15 cellular contexts compared by ENCODE assay signal in the genomic region with DNA sequence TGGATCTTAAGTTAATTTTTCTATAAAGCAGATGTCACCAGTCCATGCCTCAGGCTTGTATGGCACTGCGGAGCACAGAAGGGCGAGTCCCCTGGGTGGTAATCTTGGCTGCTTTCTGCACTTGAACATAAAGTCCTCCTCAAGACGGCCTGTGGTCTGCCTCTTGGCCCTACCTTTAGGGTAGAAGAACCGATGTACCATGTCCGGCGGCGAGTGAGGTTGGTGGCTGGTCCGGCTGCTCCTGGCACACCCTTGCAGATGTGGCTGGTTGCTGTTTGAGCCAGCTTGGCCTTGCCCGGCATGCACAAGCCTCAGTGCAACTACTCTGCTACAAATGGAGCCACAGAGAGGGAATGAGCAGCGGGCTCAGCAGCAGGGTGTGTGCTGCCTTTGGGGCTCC. TPM values are rescaled to one million over a fixed set of nuclear protein-coding genes. Genes with fewer than 3 reads are reported as not detected.
"Had no signal": no experiment of that assay in that cellular context is flagged by ENCODE, and none has a peak within 500 bp of the region (broad histone marks: within the 10 kb centered on the region; RNA-seq: fewer than 3 reads in every experiment).

No MANE protein-coding gene starts in this region.

RNA-seq across cellular contexts. Expression of a gene that starts 56.3 kb away (rescaled TPM):
- total RNA-seq: activated B cell treated with CpG ODN at 0.5 μM for 24 hours; activated CD4-positive, alpha-beta memory T cell treated with anti-CD3 and anti-CD28 coated beads for 36 hours; activated CD4-positive, alpha-beta memory T cell treated with anti-CD3 and anti-CD28 coated beads, Interleukin-2, amount 10 ng/mL, durations not matched to agents 7 days and 5 days; activated CD4-positive, alpha-beta T cell treated with anti-CD3 and anti-CD28 coated beads for 36 hours; activated CD4-positive, alpha-beta T cell treated with anti-CD3 and anti-CD28 coated beads, Interleukin-2, amount 10 ng/mL, durations not matched to agents 24 days and 14 days; activated CD4-positive, alpha-beta T cell treated with anti-CD3 and anti-CD28 coated beads, Interleukin-2, amount 10 ng/mL, durations not matched to agents 7 days and 5 days; activated CD8-positive, alpha-beta memory T cell treated with anti-CD3 and anti-CD28 coated beads for 36 hours; activated CD8-positive, alpha-beta memory T cell treated with anti-CD3 and anti-CD28 coated beads, Interleukin-2, amount 10 ng/mL, durations not matched to agents 7 days and 5 days; activated CD8-positive, alpha-beta T cell treated with anti-CD3 and anti-CD28 coated beads for 36 hours; activated CD8-positive, alpha-beta T cell treated with anti-CD3 and anti-CD28 coated beads, Interleukin-2, amount 10 ng/mL, durations not matched to agents 7 days and 5 days; T-cell; T-helper 1 cell treated with Interleukin-12 subunit alpha and Interleukin-12 subunit beta and Interleukin-4 antibody, amounts not matched to agents 30 ng/mL and 1 ng/mL, for 36 hours; T-helper 17 cell; T-helper 2 cell treated with Interferon-gamma antibody and Interleukin-4, amounts not matched to agents 100 ng/mL and 5 ng/mL, for 36 hours; WTC11 had no signal
